Comparison of ENCODE assay signal across 11 cellular contexts in genomic region chr10:659710-660141, GRCh38. TPM values are rescaled to one million over a fixed set of nuclear protein-coding genes. Genes with fewer than 3 reads are reported as not detected.
DNase-seq lines count a peak whose midpoint lies in the region; ATAC-seq and TF ChIP-seq lines count a peak whose summit lies in the region.
"Had no signal": no experiment of that assay in that cellular context is flagged by ENCODE, and none has a peak within 500 bp of the region (broad histone marks: within the 10 kb centered on the region; RNA-seq: fewer than 3 reads in every experiment).

No MANE protein-coding gene starts in this region.

- peak; percentile 59 for DNase-seq in AG09309 (ENCODE audit: low read depth)
- DNase-seq in RPMI7951 (ENCODE audit: low read depth): peak; percentile 66
- peak; percentile 82 for DNase-seq in fibroblast of peridontal ligament (ENCODE audit: extremely low read depth)
- peak; percentile 55 for DNase-seq in non-pigmented ciliary epithelial cell (ENCODE audit: low read depth)
- no peak for DNase-seq in posterior vena cava (ENCODE audit: low spot score)
- no peak for DNase-seq in GM10266 (ENCODE audit: extremely low spot score)
- DNase-seq in stimulated activated CD8-positive, alpha-beta memory T cell treated with anti-CD3 and anti-CD28 coated beads, Interleukin-4, amount 100 ng/mL, for 48 hours: no peak
- DNase-seq: activated naive CD8-positive, alpha-beta T cell treated with anti-CD3 and anti-CD28 coated beads, Interleukin-2, amount 50 U/mL, for 24 hours; NCI-H1930 had no signal

- H3K4me3 ChIP-seq in AG09309 (ENCODE audit: control insufficient read depth, low read depth, low read length): no peak overlapping the region; the same call in 1 of the 2 replicates

- TF ChIP-seq CTCF in AG09309 (IDR thresholded peaks at IDR 0.05; ENCODE audit: control insufficient read depth, insufficient read depth, low read depth, low read length, missing control alignments) (no peak), GM10266 (IDR thresholded peaks at IDR 0.05; ENCODE audit: control insufficient read depth, insufficient read depth, low read depth, missing control alignments) (no peak)

- ATAC-seq in HG02642 (IDR thresholded peaks at IDR 0.05; ENCODE audit: poor library complexity, unreplicated experiment): no peak
- ATAC-seq: activated naive CD8-positive, alpha-beta T cell treated with anti-CD3 and anti-CD28 coated beads, Interleukin-2, amount 50 U/mL, for 24 hours; left lobe of liver had no signal

- intact Hi-C loops in posterior vena cava (cut with DNase I): loop anchor here in 1 of 2 donors (10.0 kb wide), 1 partner anchor 125 kb away; no protein-coding TSS in a partner anchor

RNA-seq across cellular contexts. Expression of gene DIP2C, which starts 29.7 kb away (rescaled TPM):
- total RNA-seq in RPMI7951 (2014; rRNA removed; shearing (Covaris generic)): 6.4 and 7.0 TPM in 2 replicates
- total RNA-seq in posterior vena cava: 10 to 100 TPM; 39.3 to 45.6 TPM

Comparison
In these comparisons a context has a peak if more than half of its experiments do, and no peak if none do; other contexts are left out.
1. DNase-seq: peak in AG09309 (single experiment), RPMI7951 (single experiment), fibroblast of peridontal ligament (single experiment) and non-pigmented ciliary epithelial cell (single experiment); none in posterior vena cava (single experiment), GM10266 (single experiment) and stimulated activated CD8-positive, alpha-beta memory T cell treated with anti-CD3 and anti-CD28 coated beads, Interleukin-4, amount 100 ng/mL, for 48 hours (single experiment).